ENCODE assay signal across 8 cellular contexts in genomic region chr7:138886501-138886917, GRCh38.
DNase-seq lines count a peak whose midpoint lies in the region; ATAC-seq and TF ChIP-seq lines count a peak whose summit lies in the region.

No MANE protein-coding gene starts in this region.

- H3K27ac ChIP-seq in gastroesophageal sphincter, result no peak overlapping the region

- H3K36me3 ChIP-seq in gastroesophageal sphincter (no peaks in the 10 kb centered on the region), skeletal muscle satellite cell (ENCODE audit: insufficient read depth, low read length) (no peaks in the 10 kb centered on the region)

- ATAC-seq in GM19043 (IDR thresholded peaks at IDR 0.05; ENCODE audit: low read depth, unreplicated experiment) (peak; percentile 79), HG03139 (IDR thresholded peaks at IDR 0.05; ENCODE audit: unreplicated experiment) (peak; percentile 88), gastroesophageal sphincter (no peak), esophagus mucosa (no peak)

- H3K27me3 Mint-ChIP-seq in activated CD4-positive, alpha-beta T cell treated with anti-CD3 and anti-CD28 coated beads, Interleukin-2, amount 10 ng/mL, durations not matched to agents 7 days and 5 days, result no peaks in the 10 kb centered on the region

- POLR2A ChIA-PET in activated CD4-positive, alpha-beta T cell treated with anti-CD3 and anti-CD28 coated beads, Interleukin-2, amount 10 ng/mL, durations not matched to agents 7 days and 5 days (lab: Charles Lee), result interaction anchor here (1.0 kb wide), 1 partner anchor 134 kb away, joined by 3 read pairs; no protein-coding TSS in a partner anchor

- TF ChIP-seq CTCF in gastroesophageal sphincter (IDR thresholded peaks at IDR 0.05), result peak; percentile 40 to 62 (median 50)

- H3K9ac ChIP-seq in skeletal muscle satellite cell (ENCODE audit: low read depth, low read length), result no peak overlapping the region

- H3K36me3 Mint-ChIP-seq in activated CD4-positive, alpha-beta T cell treated with anti-CD3 and anti-CD28 coated beads, Interleukin-2, amount 10 ng/mL, durations not matched to agents 7 days and 5 days (ENCODE audit: low read depth), result no peaks in the 10 kb centered on the region

- H3K9me3 ChIP-seq in gastroesophageal sphincter (no peaks in the 10 kb centered on the region), skeletal muscle satellite cell (replicated peaks; ENCODE audit: low read length) (no peaks in the 10 kb centered on the region)

- H3K4me1 ChIP-seq in gastroesophageal sphincter (peaks cover 0 to 6% (median 0%) of the 10 kb centered on the region in 3 donors), skeletal muscle satellite cell (ENCODE audit: control insufficient read depth, insufficient read depth, low read length) (no peaks in the 10 kb centered on the region)

- H3K4me3 Mint-ChIP-seq in activated CD4-positive, alpha-beta T cell treated with anti-CD3 and anti-CD28 coated beads, Interleukin-2, amount 10 ng/mL, durations not matched to agents 7 days and 5 days, result no peak overlapping the region

- H3K27ac Mint-ChIP-seq in activated CD4-positive, alpha-beta T cell treated with anti-CD3 and anti-CD28 coated beads, Interleukin-2, amount 10 ng/mL, durations not matched to agents 7 days and 5 days, result peak overlapping the region; percentile 75

- H3K4me1 Mint-ChIP-seq in activated CD4-positive, alpha-beta T cell treated with anti-CD3 and anti-CD28 coated beads, Interleukin-2, amount 10 ng/mL, durations not matched to agents 7 days and 5 days, result peaks cover 35% of the 10 kb centered on the region

- WGBS in gastroesophageal sphincter (ENCODE audit: low coverage in 1 of 2), 2 donors, result 34 to 50% methylated on average over 4 of the region's 4 CpGs

- CTCF ChIA-PET in activated CD4-positive, alpha-beta T cell treated with anti-CD3 and anti-CD28 coated beads, Interleukin-2, amount 10 ng/mL, durations not matched to agents 7 days and 5 days (lab: Charles Lee), result interaction anchor here (0.6 to 2.7 kb wide), 32 partner anchors 9 to 453 kb away, joined by 3 to 24 read pairs (median 4); a partner anchor contains a TSS

- peak; percentile 93 for DNase-seq in DMS53 (lab: John Stamatoyannopoulos, UW)
- peak; percentile 32 for DNase-seq in NCI-H226
- DNase-seq in activated CD4-positive, alpha-beta T cell treated with anti-CD3 and anti-CD28 coated beads, Interleukin-2, amount 10 ng/mL, durations not matched to agents 7 days and 5 days, result peak; percentile 79

- no peak for TF ChIP-seq EP300 in gastroesophageal sphincter (IDR thresholded peaks at IDR 0.05)

- H3K4me3 ChIP-seq in gastroesophageal sphincter (no peak overlapping the region), skeletal muscle satellite cell (ENCODE audit: low read length) (no peak overlapping the region)

- TF ChIP-seq POLR2A in gastroesophageal sphincter (IDR thresholded peaks at IDR 0.05), result no peak

- H3K9me3 Mint-ChIP-seq in activated CD4-positive, alpha-beta T cell treated with anti-CD3 and anti-CD28 coated beads, Interleukin-2, amount 10 ng/mL, durations not matched to agents 7 days and 5 days, result no peaks in the 10 kb centered on the region

- H3K27me3 ChIP-seq in gastroesophageal sphincter (no peaks in the 10 kb centered on the region), skeletal muscle satellite cell (ENCODE audit: control insufficient read depth, insufficient read depth, low read length) (no peaks in the 10 kb centered on the region)

- H3K4me2 ChIP-seq in skeletal muscle satellite cell (ENCODE audit: low read length), result peak overlapping the region; percentile 56

Comparison
In these comparisons a context has a peak if more than half of its experiments do, and no peak if none do; other contexts are left out.
1. DNase-seq: peak in every context shown above with its lines; median percentile 93 in DMS53; 79 in activated CD4-positive, alpha-beta T cell treated with anti-CD3 and anti-CD28 coated beads, Interleukin-2, amount 10 ng/mL, durations not matched to agents 7 days and 5 days; 32 in NCI-H226.
2. ATAC-seq: peak in GM19043 (single experiment) and HG03139 (single experiment); none in gastroesophageal sphincter (single experiment) and esophagus mucosa (single experiment).